ENCODE assay signal across 12 cellular contexts in genomic region chr4:66273110-66273509, GRCh38.
"Had no signal": no experiment of that assay in that cellular context is flagged by ENCODE, and none has a peak within 500 bp of the region (broad histone marks: within the 10 kb centered on the region; RNA-seq: fewer than 3 reads in every experiment).

No MANE protein-coding gene starts in this region.

- H3K36me3 ChIP-seq: pancreas, stomach, thoracic aorta had no signal

- DNase-seq: activated B cell treated with CpG ODN at 0.5 μM for 24 hours; activated CD4-positive, alpha-beta T cell treated with anti-CD3 and anti-CD28 coated beads, Interleukin-2, amount 10 ng/mL, durations not matched to agents 24 days and 14 days; activated CD8-positive, alpha-beta memory T cell treated with anti-CD3 and anti-CD28 coated beads, Interleukin-2, amount 50 U/mL, for 48 hours; activated CD8-positive, alpha-beta T cell treated with anti-CD3 and anti-CD28 coated beads, Interleukin-2, amount 10 ng/mL, durations not matched to agents 7 days and 5 days; activated gamma-delta T cell; activated T-cell treated with anti-CD3 and anti-CD28 coated beads, Interleukin-2, amount 50 U/mL, for 72 hours; pancreas; stimulated activated CD4-positive, alpha-beta T cell treated with anti-CD3 and anti-CD28 coated beads, Interleukin-1b, Interleukin-23, amount 100 ng/mL, for 48 hours; stomach had no signal

- H3K27ac ChIP-seq: pancreas, stomach, thoracic aorta had no signal

- ATAC-seq: activated CD8-positive, alpha-beta T cell treated with anti-CD3 and anti-CD28 coated beads, Interleukin-2, amount 10 ng/mL, durations not matched to agents 7 days and 5 days; activated naive CD4-positive, alpha-beta T cell treated with anti-CD3 and anti-CD28 coated beads, Interleukin-2, amount 50 U/mL, for 72 hours; activated T-cell treated with anti-CD3 and anti-CD28 coated beads, Interleukin-2, amount 50 U/mL, for 72 hours; esophagus mucosa; pancreas had no signal

- H3K27me3 ChIP-seq: pancreas, stomach had no signal

- H3K4me1 ChIP-seq: pancreas, stomach had no signal

- H3K4me3 ChIP-seq: pancreas, stomach, thoracic aorta had no signal

- H3K9me3 ChIP-seq: pancreas, thoracic aorta had no signal
